ENCODE assay signal across 12 cellular contexts in the genomic region with DNA sequence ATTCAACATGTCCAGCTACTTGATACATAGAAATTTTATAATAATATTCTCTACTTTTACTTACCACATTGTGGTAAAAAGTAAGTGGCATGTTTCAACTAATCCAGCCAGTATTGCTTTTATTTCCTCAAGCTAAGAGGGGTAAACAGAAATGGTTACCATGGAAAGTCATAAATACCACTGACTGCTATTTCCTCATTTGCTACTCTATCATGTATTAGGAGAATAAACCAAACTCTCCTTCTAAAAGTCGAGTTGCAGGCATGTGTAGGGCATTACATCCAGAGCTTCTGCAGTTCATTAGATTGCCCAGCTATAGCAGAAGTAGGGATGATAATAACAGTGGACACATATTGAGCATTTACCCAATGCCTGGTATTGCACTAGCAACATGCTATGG.
A peak's percentile ranks its signal among the peaks of the same experiment; 100 is the strongest.
DNase-seq lines count a peak whose midpoint lies in the region; ATAC-seq and TF ChIP-seq lines count a peak whose summit lies in the region.
"Had no signal": no experiment of that assay in that cellular context is flagged by ENCODE, and none has a peak within 500 bp of the region (broad histone marks: within the 10 kb centered on the region; RNA-seq: fewer than 3 reads in every experiment).

No MANE protein-coding gene starts in this region.

- POLR2A ChIA-PET in Caco-2 (lab: Charles Lee), result interaction anchor here (0.7 kb wide), 1 partner anchor 255 kb away, joined by 3 read pairs; no protein-coding TSS in a partner anchor

- no peak overlapping the region for H3K4me3 ChIP-seq in Caco-2 (ENCODE audit: low read depth, low read length)
- no peak overlapping the region for H3K4me3 ChIP-seq in neuronal stem cell (ENCODE audit: low read length in 2 of 2)

- H3K18ac ChIP-seq in neuronal stem cell (ENCODE audit: low read length), result no peak overlapping the region

- WGBS in neuronal stem cell (ENCODE audit: extremely low coverage in 2 of 2, insufficient read length in 2 of 2, insufficient replicate concordance in 1 of 2), 2 donors, result no CpG with 5 or more reads among the region's 1 CpG

- no peak overlapping the region for H3K14ac ChIP-seq in neuronal stem cell (ENCODE audit: low read length)

- intact Hi-C loops in Caco-2 (cut with micrococcal nuclease; ENCODE audit: unreplicated experiment), result no loop called here

- H3K4me1 ChIP-seq in Caco-2, result peaks cover 20% of the 10 kb centered on the region
- H3K4me1 ChIP-seq in neuronal stem cell (ENCODE audit: control insufficient read depth in 2 of 2, insufficient read depth in 1 of 2, low read depth in 1 of 2, low read length in 2 of 2), result peaks cover 8 to 23% of the 10 kb centered on the region in 2 donors

- DNase-seq in Caco-2 (peak in 1 of 2 experiments; percentile 52), memory B cell (ENCODE audit: low spot score in 2 of 2) (peak; percentile 20 to 24), 8988T (no peak), neuronal stem cell (ENCODE audit: low spot score) (no peak), NCI-H187 treated with DMSO at 0.1 percent for 48 hours (lab: John Stamatoyannopoulos, UW) (no peak)
- no peak for DNase-seq in activated naive CD8-positive, alpha-beta T cell treated with anti-CD3 and anti-CD28 coated beads, Interleukin-2, amount 50 U/mL, for 24 hours
- no peak for DNase-seq in activated T-cell treated with anti-CD3 and anti-CD28 coated beads, Interleukin-2, amount 50 U/mL, for 1 hour
- DNase-seq: activated CD4-positive, CD25-positive, alpha-beta regulatory T cell; hippocampal formation; NCI-H510A treated with DMSO at 0.1 percent for 48 hours; right cardiac atrium had no signal

- H2BK12ac ChIP-seq in neuronal stem cell (ENCODE audit: low read length), result no peak overlapping the region

- H3K9me3 Mint-ChIP-seq in Caco-2 (ENCODE audit: unreplicated experiment) (no peaks in the 10 kb centered on the region), memory B cell (no peaks in the 10 kb centered on the region)
- H3K9me3 Mint-ChIP-seq in activated naive CD8-positive, alpha-beta T cell treated with anti-CD3 and anti-CD28 coated beads, Interleukin-2, amount 50 U/mL, for 24 hours, result no peaks in the 10 kb centered on the region

- H2AK5ac ChIP-seq in neuronal stem cell (ENCODE audit: low read depth, low read length), result no peak overlapping the region

- CTCF ChIA-PET in Caco-2 (lab: Charles Lee), result no interaction called here

- no peak overlapping the region for H3K4me3 Mint-ChIP-seq in Caco-2 (ENCODE audit: unreplicated experiment)
- no peak overlapping the region for H3K4me3 Mint-ChIP-seq in activated naive CD8-positive, alpha-beta T cell treated with anti-CD3 and anti-CD28 coated beads, Interleukin-2, amount 50 U/mL, for 24 hours
- H3K4me3 Mint-ChIP-seq in memory B cell, result no peak overlapping the region

- no peak overlapping the region for H3K4ac ChIP-seq in neuronal stem cell (ENCODE audit: low read length)

- no peak overlapping the region for H4K91ac ChIP-seq in neuronal stem cell (ENCODE audit: low read depth, low read length, poor library complexity)

- H4K8ac ChIP-seq in neuronal stem cell (ENCODE audit: low read depth, low read length), result no peak overlapping the region

- H3K36me3 ChIP-seq in Caco-2 (ENCODE audit: control insufficient read depth, insufficient read depth, low read length) (no peaks in the 10 kb centered on the region), neuronal stem cell (replicated peaks in 1 of 2; ENCODE audit: control insufficient read depth in 2 of 2, insufficient read depth in 2 of 2, low read length in 2 of 2) (no peaks in the 10 kb centered on the region)

- TF ChIP-seq CTCF in Caco-2 (IDR thresholded peaks at IDR 0.05; ENCODE audit: insufficient read depth in 1 of 2, low read depth in 1 of 2, low read length in 1 of 2, severe bottlenecking in 1 of 2, unreplicated experiment in 1 of 2), result no peak

- H3K4me1 Mint-ChIP-seq in Caco-2 (ENCODE audit: low read depth, unreplicated experiment) (peaks cover 17% of the 10 kb centered on the region), memory B cell (peaks cover 21% of the 10 kb centered on the region)
- peaks cover 78% of the 10 kb centered on the region for H3K4me1 Mint-ChIP-seq in activated naive CD8-positive, alpha-beta T cell treated with anti-CD3 and anti-CD28 coated beads, Interleukin-2, amount 50 U/mL, for 24 hours

- no peak overlapping the region for H3K27ac ChIP-seq in neuronal stem cell (replicated peaks; ENCODE audit: low read length)

- H2BK5ac ChIP-seq in neuronal stem cell (ENCODE audit: low read length), result no peak overlapping the region

- ATAC-seq in HG03135 (IDR thresholded peaks at IDR 0.05; ENCODE audit: unreplicated experiment) (peak; percentile 65), memory B cell (ENCODE audit: low read depth) (peak; percentile 97)
- peak; percentile 12 for ATAC-seq in activated naive CD8-positive, alpha-beta T cell treated with anti-CD3 and anti-CD28 coated beads, Interleukin-2, amount 50 U/mL, for 24 hours

- no peak overlapping the region for H2AFZ ChIP-seq in neuronal stem cell (ENCODE audit: low read length)

- no peaks in the 10 kb centered on the region for H3K9me3 ChIP-seq in Caco-2
- H3K9me3 ChIP-seq in neuronal stem cell (replicated peaks in 1 of 2; ENCODE audit: control insufficient read depth in 2 of 2, insufficient read depth in 1 of 2, low read depth in 1 of 2, low read length in 2 of 2), result no peaks in the 10 kb centered on the region

- no peak overlapping the region for H2BK15ac ChIP-seq in neuronal stem cell (ENCODE audit: low read length)

- no peak overlapping the region for H3K4me2 ChIP-seq in neuronal stem cell (ENCODE audit: insufficient read depth, low read length, poor library complexity, severe bottlenecking)

- H3K9ac ChIP-seq in neuronal stem cell (ENCODE audit: low read depth, low read length, poor library complexity), result no peak overlapping the region

- no TSS peak for BruUV-seq in Caco-2 (replicated peaks; lab: Mats Ljungman, UMichigan)

- no peak overlapping the region for H2BK120ac ChIP-seq in neuronal stem cell (ENCODE audit: low read depth, low read length)

- no peaks in the 10 kb centered on the region for H3K79me1 ChIP-seq in neuronal stem cell (ENCODE audit: low read depth, low read length)

- peak overlapping the region; percentile 34 for H3K27ac Mint-ChIP-seq in Caco-2 (ENCODE audit: unreplicated experiment)
- peak overlapping the region; percentile 90 for H3K27ac Mint-ChIP-seq in activated naive CD8-positive, alpha-beta T cell treated with anti-CD3 and anti-CD28 coated beads, Interleukin-2, amount 50 U/mL, for 24 hours
- H3K27ac Mint-ChIP-seq in memory B cell, result peak overlapping the region; percentile 96

- H3K27me3 Mint-ChIP-seq in Caco-2 (ENCODE audit: insufficient read depth, unreplicated experiment), result no peaks in the 10 kb centered on the region
- no peaks in the 10 kb centered on the region for H3K27me3 Mint-ChIP-seq in activated naive CD8-positive, alpha-beta T cell treated with anti-CD3 and anti-CD28 coated beads, Interleukin-2, amount 50 U/mL, for 24 hours
- no peaks in the 10 kb centered on the region for H3K27me3 Mint-ChIP-seq in memory B cell

- H3K36me3 Mint-ChIP-seq in Caco-2 (ENCODE audit: insufficient read depth, unreplicated experiment), result no peaks in the 10 kb centered on the region
- peaks cover 24% of the 10 kb centered on the region for H3K36me3 Mint-ChIP-seq in activated naive CD8-positive, alpha-beta T cell treated with anti-CD3 and anti-CD28 coated beads, Interleukin-2, amount 50 U/mL, for 24 hours (ENCODE audit: low read depth)
- peaks cover 3% of the 10 kb centered on the region for H3K36me3 Mint-ChIP-seq in memory B cell

- H3K27me3 ChIP-seq in Caco-2 (replicated peaks; ENCODE audit: control insufficient read depth, insufficient read depth, low read length) (no peaks in the 10 kb centered on the region), neuronal stem cell (ENCODE audit: control insufficient read depth in 3 of 3, insufficient read depth in 3 of 3, low read depth in 1 of 3, low read length in 3 of 3) (no peaks in the 10 kb centered on the region)

- H3K23ac ChIP-seq in neuronal stem cell (ENCODE audit: low read depth, low read length, poor library complexity), result no peak overlapping the region

Comparison
In these comparisons a context has a peak if more than half of its experiments do, and no peak if none do; other contexts are left out.
1. DNase-seq: peak in memory B cell (2 of 2); none in activated naive CD8-positive, alpha-beta T cell treated with anti-CD3 and anti-CD28 coated beads, Interleukin-2, amount 50 U/mL, for 24 hours (single experiment), 8988T (single experiment), neuronal stem cell (single experiment), activated T-cell treated with anti-CD3 and anti-CD28 coated beads, Interleukin-2, amount 50 U/mL, for 1 hour (single experiment) and NCI-H187 treated with DMSO at 0.1 percent for 48 hours (single experiment).
2. H3K27ac Mint-ChIP-seq: peak in every context shown above with its lines; median percentile 96 in memory B cell; 90 in activated naive CD8-positive, alpha-beta T cell treated with anti-CD3 and anti-CD28 coated beads, Interleukin-2, amount 50 U/mL, for 24 hours; 34 in Caco-2.
3. ATAC-seq: peak in every context shown above with its lines; median percentile 97 in memory B cell; 65 in HG03135; 12 in activated naive CD8-positive, alpha-beta T cell treated with anti-CD3 and anti-CD28 coated beads, Interleukin-2, amount 50 U/mL, for 24 hours.